Comparison of ENCODE assay signal across 1 cellular context in genomic region chr1:16152521-16153087, GRCh38.
TF ChIP-seq lines count a peak whose summit lies in the region.

No MANE protein-coding gene starts in this region.

TF ChIP-seq in H1, 55 proteins besides CTCF, POLR2A, EP300 and RAD21:
- TF ChIP-seq SIN3A (conservative IDR thresholded peaks at IDR 0.05 in 1 of 2, IDR thresholded peaks at IDR 0.05 in 1 of 2; ENCODE audit: low read depth in 1 of 2, low read length in 2 of 2) (no peak), RFX5 (IDR thresholded peaks at IDR 0.05; ENCODE audit: borderline replicate concordance, low read depth, low read length) (no peak), CBX8 (IDR thresholded peaks at IDR 0.05; ENCODE audit: borderline replicate concordance, low read depth, low read length) (no peak), SAP30 (IDR thresholded peaks at IDR 0.05; ENCODE audit: insufficient read depth, insufficient replicate concordance, low read length) (no peak), KDM4A (IDR thresholded peaks at IDR 0.05; ENCODE audit: low read depth, low read length, severe bottlenecking) (no peak)
